8 cellular contexts compared by ENCODE assay signal in the genomic region with DNA sequence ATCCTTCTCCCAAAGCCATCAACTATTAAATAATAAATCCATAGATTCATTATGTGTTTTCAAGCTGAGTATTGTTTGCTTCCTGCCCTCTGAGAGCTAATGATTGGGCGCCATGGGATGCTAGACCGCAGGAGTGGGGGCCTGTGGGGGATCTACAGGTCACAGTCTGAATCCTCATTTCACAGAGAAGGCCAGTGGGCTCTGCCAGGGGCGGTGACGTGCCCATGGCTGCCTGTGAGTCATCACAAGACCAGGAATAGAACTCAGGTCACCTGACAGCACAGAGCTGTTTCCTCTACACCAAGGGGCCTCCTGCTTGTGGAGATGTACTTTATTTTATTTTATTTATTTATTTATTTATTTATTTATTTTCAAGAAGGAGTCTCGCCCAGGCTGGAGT. TPM values are rescaled to one million over a fixed set of nuclear protein-coding genes. Genes with fewer than 3 reads are reported as not detected.
A peak's percentile ranks its signal among the peaks of the same experiment; 100 is the strongest.
DNase-seq lines count a peak whose midpoint lies in the region; ATAC-seq, FAIRE-seq and TF ChIP-seq lines count a peak whose summit lies in the region.

No MANE protein-coding gene starts in this region.

- no peak for FAIRE-seq in HTR-8/SVneo (lab: Jason Lieb, UNC)

- TF ChIP-seq CTCF in transverse colon (IDR thresholded peaks at IDR 0.05), result no peak

- no peaks in the 10 kb centered on the region for H3K9me3 ChIP-seq in transverse colon

- 31 to 39% methylated on average over 3 to 5 of the region's 5 CpGs for WGBS in transverse colon (ENCODE audit: low coverage in 1 of 2), 2 donors

- intact Hi-C loops in transverse colon (cut with DNase I; ENCODE audit: low total_unique reads), result no loop called here

- ATAC-seq in effector memory CD8-positive, alpha-beta T cell (replicated peaks), result peak; percentile 79
- ATAC-seq in GM18873 (IDR thresholded peaks at IDR 0.05; ENCODE audit: low FRiP score, unreplicated experiment), result no peak

- DNase-seq in C1 segment of cervical spinal cord (lab: John Stamatoyannopoulos, UW) (peak in 11 of 14 donors; percentile 6 to 90 (median 62)), HTR-8/SVneo (ENCODE audit: insufficient read length, low spot score) (peak; percentile 78), myocyte (ENCODE audit: low read depth) (peak; percentile 87), transverse colon (peak; percentile 78), OCI-M2 (lab: John Stamatoyannopoulos, UW; ENCODE audit: unreplicated experiment) (no peak)
- DNase-seq in activated CD4-positive, alpha-beta T cell treated with anti-CD3 and anti-CD28 coated beads for 1 hour, result peak; percentile 49
- DNase-seq in effector memory CD8-positive, alpha-beta T cell, result no peak

- no peaks in the 10 kb centered on the region for H3K9me3 Mint-ChIP-seq in effector memory CD8-positive, alpha-beta T cell

- peaks cover 65 to 88% (median 76%) of the 10 kb centered on the region in 4 donors for H3K4me1 ChIP-seq in transverse colon

- peak overlapping the region; percentile 91 to 97 (median 92) for H3K27ac ChIP-seq in transverse colon

- peak overlapping the region in 1 of 2 donors; percentile 55 for H3K4me3 Mint-ChIP-seq in effector memory CD8-positive, alpha-beta T cell

- H3K27me3 Mint-ChIP-seq in effector memory CD8-positive, alpha-beta T cell, result no peaks in the 10 kb centered on the region

- H3K4me1 Mint-ChIP-seq in effector memory CD8-positive, alpha-beta T cell (ENCODE audit: low read depth in 2 of 2), result peaks cover 0 to 27% of the 10 kb centered on the region in 2 donors

- no peak for TF ChIP-seq POLR2A in transverse colon (IDR thresholded peaks at IDR 0.05)

- peak overlapping the region in 1 of 4 donors; percentile 20 for H3K4me3 ChIP-seq in transverse colon

- in situ Hi-C loops in transverse colon (cut with MboI; ENCODE audit: low pct_ligation_motif_present in 1 of 4, low pct_unique_long_range_greater_than_20kb in 1 of 4, low sequenced_read_pairs in 3 of 4), result no loop called here

- no peak for TF ChIP-seq EP300 in transverse colon (IDR thresholded peaks at IDR 0.05; ENCODE audit: low read depth)

- no peaks in the 10 kb centered on the region for H3K27me3 ChIP-seq in transverse colon

- H3K27ac Mint-ChIP-seq in effector memory CD8-positive, alpha-beta T cell, result peak overlapping the region in 1 of 2 donors; percentile 89

- H3K36me3 Mint-ChIP-seq in effector memory CD8-positive, alpha-beta T cell (ENCODE audit: insufficient read depth), result peaks cover 8% of the 10 kb centered on the region

- H3K36me3 ChIP-seq in transverse colon, result no peaks in the 10 kb centered on the region

RNA-seq across cellular contexts. Expression of a gene that starts 15.0 kb away (rescaled TPM):
- 1.6 and 5.4 TPM in 2 replicates for total RNA-seq in myocyte
- polyA plus RNA-seq in myocyte (2012), result 0.18 TPM
- total RNA-seq in transverse colon, result 100 to 1,000 TPM in 1 of 4 donors, 10 to 100 TPM in 3; 10.7 to 107 (median 77.3) TPM

Comparison
In these comparisons a context has a peak if more than half of its experiments do, and no peak if none do; other contexts are left out.
1. DNase-seq: peak in C1 segment of cervical spinal cord (11 of 14), HTR-8/SVneo (single experiment), activated CD4-positive, alpha-beta T cell treated with anti-CD3 and anti-CD28 coated beads for 1 hour (single experiment), myocyte (single experiment) and transverse colon (single experiment); none in effector memory CD8-positive, alpha-beta T cell (0 of 3) and OCI-M2 (single experiment).